In the genomic region with DNA sequence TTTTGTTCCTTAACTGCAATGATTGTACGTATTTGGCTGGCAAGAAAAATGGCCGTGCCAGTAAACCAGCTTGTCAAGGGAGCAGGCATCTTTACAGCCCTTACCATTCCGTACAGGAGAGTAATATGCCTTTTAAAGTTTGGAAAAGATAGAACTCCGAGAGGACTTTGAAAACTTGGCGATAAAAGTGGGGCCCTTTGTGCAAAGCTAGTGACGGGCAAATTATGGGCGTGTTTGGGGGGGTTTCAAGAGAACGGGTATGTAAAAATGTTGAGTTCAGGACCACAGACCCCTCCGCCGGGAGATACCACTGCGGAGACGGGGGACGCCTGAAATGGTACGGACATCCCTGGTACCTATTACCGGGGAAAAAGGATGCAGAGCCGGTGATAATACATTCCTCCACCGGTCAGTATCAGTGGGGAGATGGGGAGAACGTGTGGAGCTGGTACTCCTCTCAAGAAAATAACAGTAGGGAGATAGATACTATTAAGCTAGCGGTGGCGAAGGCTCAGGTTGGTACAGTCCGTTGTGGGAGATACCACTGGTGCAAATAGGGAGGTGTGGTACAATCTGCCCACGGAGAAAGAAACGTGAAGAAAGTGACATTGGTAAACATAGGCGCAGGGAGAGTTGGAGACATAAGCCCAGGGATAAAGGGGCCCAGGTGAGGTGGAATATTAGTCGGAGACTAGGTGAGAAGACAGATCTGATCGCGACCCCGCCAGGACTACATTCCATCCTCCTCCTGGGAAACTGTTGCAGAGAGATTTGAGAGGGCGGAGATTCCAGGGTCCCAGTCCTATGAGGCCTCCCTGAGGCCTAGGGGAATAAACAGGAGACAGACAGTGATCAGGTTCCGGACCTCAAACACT, we compare ENCODE assay signal across 8 cellular contexts. TPM values are rescaled to one million over a fixed set of nuclear protein-coding genes. Genes with fewer than 3 reads are reported as not detected.
DNase-seq lines count a peak whose midpoint lies in the region; ATAC-seq and TF ChIP-seq lines count a peak whose summit lies in the region.

No MANE protein-coding gene starts in this region.

- no peaks in the 10 kb centered on the region for H3K9me3 ChIP-seq in lower lobe of right lung

- H3K27ac ChIP-seq in lower lobe of right lung: peak overlapping the region; percentile 90

- intact Hi-C loops in lower lobe of right lung (cut with DNase I): loop anchor here (10.0 kb wide), 1 partner anchor 166 kb away; no protein-coding TSS in a partner anchor

- H3K27me3 ChIP-seq in lower lobe of right lung (ENCODE audit: low read depth): no peaks in the 10 kb centered on the region

- DNase-seq in NCI-H748 (lab: John Stamatoyannopoulos, UW; ENCODE audit: unreplicated experiment) (peak; percentile 81), lower lobe of right lung (peak; percentile 78), AML-193 (lab: John Stamatoyannopoulos, UW) (no peak)
- peak; percentile 51 to 55 for DNase-seq in activated CD8-positive, alpha-beta memory T cell treated with anti-CD3 and anti-CD28 coated beads for 1 hour (ENCODE audit: extremely low read depth in 1 of 2, low read depth in 1 of 2)
- DNase-seq in effector CD8-positive, alpha-beta T cell (lab: John Stamatoyannopoulos, UW): peak; percentile 62
- DNase-seq in stimulated activated CD4-positive, alpha-beta T cell treated with anti-CD3 and anti-CD28 coated beads, Interleukin-4, amount 100 ng/mL, for 24 hours: peak; percentile 78

- peak overlapping the region; percentile 63 for H3K4me3 ChIP-seq in GM08714 (ENCODE audit: low read length)
- peak overlapping the region; percentile 57 for H3K4me3 ChIP-seq in lower lobe of right lung

- peak; percentile 74 for ATAC-seq in HG03432 (IDR thresholded peaks at IDR 0.05; ENCODE audit: unreplicated experiment)
- ATAC-seq in lower lobe of right lung: peak; percentile 87 to 91

- no peaks in the 10 kb centered on the region for H3K36me3 ChIP-seq in lower lobe of right lung

- TF ChIP-seq CTCF in lower lobe of right lung (IDR thresholded peaks at IDR 0.05): no peak

- H3K4me1 ChIP-seq in lower lobe of right lung: no peaks in the 10 kb centered on the region

RNA-seq across cellular contexts. Expression of a gene that starts 14.5 kb away (rescaled TPM):
- total RNA-seq in lower lobe of right lung: not detected

RNA-seq across cellular contexts. Expression of a gene that starts 17.5 kb away (rescaled TPM):
- 6.5 TPM for total RNA-seq in lower lobe of right lung

RNA-seq across cellular contexts. Expression of a gene that starts 50.2 kb away (rescaled TPM):
- total RNA-seq in lower lobe of right lung: 4.0 TPM

Comparison
In these comparisons a context has a peak if more than half of its experiments do, and no peak if none do; other contexts are left out.
1. DNase-seq: peak in NCI-H748 (single experiment), activated CD8-positive, alpha-beta memory T cell treated with anti-CD3 and anti-CD28 coated beads for 1 hour (2 of 2), effector CD8-positive, alpha-beta T cell (single experiment), lower lobe of right lung (single experiment) and stimulated activated CD4-positive, alpha-beta T cell treated with anti-CD3 and anti-CD28 coated beads, Interleukin-4, amount 100 ng/mL, for 24 hours (single experiment); none in AML-193 (0 of 2).